Comparison of ENCODE assay signal across 8 cellular contexts in the genomic region with DNA sequence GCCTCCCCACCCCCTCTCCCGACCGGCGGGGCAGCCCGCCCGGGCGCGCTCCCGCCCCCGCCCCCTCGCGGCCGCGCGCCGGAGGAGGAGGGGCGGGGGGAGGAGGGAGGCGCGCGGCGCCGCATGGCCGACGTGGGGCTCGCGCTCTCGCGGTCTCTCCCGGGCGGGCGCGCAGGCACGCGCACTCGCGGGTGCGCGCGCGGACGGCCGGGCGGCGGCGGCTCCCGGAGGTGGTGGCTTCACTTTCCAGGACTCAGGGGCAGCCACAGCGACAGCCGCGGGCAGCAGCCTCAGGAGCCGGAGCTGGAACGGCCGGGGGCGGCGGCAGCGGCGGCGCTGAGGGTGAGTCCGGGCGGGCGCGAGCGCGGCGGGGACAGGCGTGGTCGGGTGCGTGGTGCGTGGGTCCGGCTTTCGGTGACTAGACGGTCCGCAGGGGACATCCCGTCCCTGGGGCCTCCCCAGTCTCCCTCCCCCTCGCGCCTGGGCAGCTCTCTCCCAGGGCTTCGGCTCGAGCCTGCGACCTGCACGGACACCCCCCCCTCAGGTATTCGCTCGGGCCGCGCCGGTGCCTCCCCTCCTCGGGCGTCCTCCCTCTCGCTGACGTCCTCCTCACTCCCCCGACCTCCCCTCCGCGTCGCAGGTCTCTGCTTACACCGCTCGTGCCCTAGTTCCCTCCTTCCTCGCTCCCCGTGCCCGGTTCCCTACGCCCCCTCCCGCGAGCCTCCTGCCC. TPM values are rescaled to one million over a fixed set of nuclear protein-coding genes. Genes with fewer than 3 reads are reported as not detected.
A peak's percentile ranks its signal among the peaks of the same experiment; 100 is the strongest.
DNase-seq lines count a peak whose midpoint lies in the region; ATAC-seq and TF ChIP-seq lines count a peak whose summit lies in the region.

A gene (plus strand): TSS at position 407 of the 730 bp plus-strand sequence.

- TF ChIP-seq CTCF in AG09319 (IDR thresholded peaks at IDR 0.05; ENCODE audit: low read depth, low read length) = no peak
- peak in 1 of 6 experiments; percentile 4 for TF ChIP-seq CTCF in esophagus squamous epithelium (IDR thresholded peaks at IDR 0.05)

- peaks cover 0 to 30% (median 3%) of the 10 kb centered on the region in 3 donors for H3K4me1 ChIP-seq in esophagus squamous epithelium
- H3K4me1 ChIP-seq in muscle layer of colon (ENCODE audit: insufficient read depth, low read length) = peaks cover 14% of the 10 kb centered on the region

- H3K36me3 ChIP-seq in esophagus squamous epithelium (no peaks in the 10 kb centered on the region), muscle layer of colon (ENCODE audit: insufficient read depth, low read length) (no peaks in the 10 kb centered on the region)

- peak within 1 kb of the TSS; percentile 70 for H3K9ac ChIP-seq in muscle layer of colon (ENCODE audit: low read length)

- peak within 1 kb of the TSS; percentile 79 to 91 (median 89) for H3K27ac ChIP-seq in esophagus squamous epithelium
- H3K27ac ChIP-seq in muscle layer of colon (ENCODE audit: low read depth, low read length) = peak within 1 kb of the TSS; percentile 66

- in situ Hi-C loops in GM18951 (cut with MboI; ENCODE audit: low sequenced_read_pairs, unreplicated experiment) = no loop called here

- 2 to 4% methylated on average over 4 to 25 of the region's 99 CpGs for WGBS in esophagus squamous epithelium, 2 donors

- H3K9me3 ChIP-seq in esophagus squamous epithelium = no peaks in the 10 kb centered on the region
- no peaks in the 10 kb centered on the region for H3K9me3 ChIP-seq in muscle layer of colon (ENCODE audit: low read length)

- ATAC-seq in HG03108 (IDR thresholded peaks at IDR 0.05; ENCODE audit: unreplicated experiment) = peak; percentile 60

- H3K27me3 ChIP-seq in esophagus squamous epithelium (no peaks in the 10 kb centered on the region), muscle layer of colon (ENCODE audit: control insufficient read depth in 1 of 2, insufficient read depth in 2 of 2, low read length in 2 of 2) (no peaks in the 10 kb centered on the region)

- intact Hi-C loops in esophagus squamous epithelium (cut with DNase I) = no loop called here

- peak; percentile 63 for TF ChIP-seq POLR2A in GM18951 (IDR thresholded peaks at IDR 0.05; ENCODE audit: extremely low read depth, insufficient read depth, insufficient read length)
- TF ChIP-seq POLR2A in esophagus squamous epithelium (IDR thresholded peaks at IDR 0.05) = peak in 2 of 4 donors; percentile 65 to 78

- DNase-seq in AG09319 (ENCODE audit: extremely low read depth, low read depth) (peak; percentile 30), NCI-H748 treated with DMSO at 0.1 percent for 48 hours (lab: John Stamatoyannopoulos, UW) (peak; percentile 34), activated T-helper 1 cell treated with Interleukin-2 at 50 U/mL for 16 hours (ENCODE audit: low read depth) (peak; percentile 10), esophagus squamous epithelium (lab: John Stamatoyannopoulos, UW) (no peak)
- peak; percentile 1 for DNase-seq in stimulated activated naive CD4-positive, alpha-beta T cell treated with Interleukin-2 at 50 U/mL for 16 hours (lab: John Stamatoyannopoulos, UW)

- H3K4me3 ChIP-seq in esophagus squamous epithelium (peak within 1 kb of the TSS; percentile 87 to 98 (median 94)), muscle layer of colon (ENCODE audit: low read depth in 1 of 2, low read length in 2 of 2) (peak within 1 kb of the TSS; percentile 87 to 96)

RNA-seq across cellular contexts. Expression of the gene that starts here (rescaled TPM):
- 10 to 100 TPM; 26.5 to 44.0 (median 37.0) TPM for total RNA-seq in esophagus squamous epithelium
